ENCODE assay signal across 1 cellular context in genomic region chr2:155256803-155257202, GRCh38.
TF ChIP-seq lines count a peak whose summit lies in the region.

No MANE protein-coding gene starts in this region.

TF ChIP-seq in HepG2, 621 proteins besides CTCF, POLR2A, EP300 and RAD21 (continued from another document and continues in another):
- TF ChIP-seq PAXIP1 (CRISPR knock-in tag; conservative IDR thresholded peaks at IDR 0.05) (no peak), NR2C2 (CRISPR knock-in tag; IDR thresholded peaks at IDR 0.05; ENCODE audit: borderline replicate concordance) (no peak), HNF4A (CRISPR knock-in tag; IDR thresholded peaks at IDR 0.05) (peak; percentile 62; the same call in 1 of the 2 replicates), MLLT10 (CRISPR knock-in tag; IDR thresholded peaks at IDR 0.05) (no peak), MAFK (conservative IDR thresholded peaks at IDR 0.05 in 1 of 2, IDR thresholded peaks at IDR 0.05 in 1 of 2; ENCODE audit: low read length in 2 of 2) (no peak), ZNF12 (CRISPR knock-in tag; IDR thresholded peaks at IDR 0.05) (no peak), PRMT3 (CRISPR knock-in tag; IDR thresholded peaks at IDR 0.05; ENCODE audit: borderline replicate concordance, low read depth) (no peak), KDM4B (CRISPR knock-in tag; IDR thresholded peaks at IDR 0.05) (no peak), ZFP1 (CRISPR knock-in tag; IDR thresholded peaks at IDR 0.05) (no peak), ZSCAN12 (CRISPR knock-in tag; IDR thresholded peaks at IDR 0.05) (no peak), FLYWCH1 (CRISPR knock-in tag; IDR thresholded peaks at IDR 0.05) (no peak), SYNCRIP (IDR thresholded peaks at IDR 0.05; ENCODE audit: insufficient read depth, low read depth, low read length) (no peak), ARID5B (CRISPR knock-in tag; IDR thresholded peaks at IDR 0.05) (0 out of 2 replicates have a peak, but pooled peaks have one; percentile 26), KLF15 (CRISPR knock-in tag; IDR thresholded peaks at IDR 0.05; ENCODE audit: borderline replicate concordance) (no peak), RFX3 (CRISPR knock-in tag; IDR thresholded peaks at IDR 0.05) (no peak), ZNF230 (CRISPR knock-in tag; IDR thresholded peaks at IDR 0.05) (no peak), ZNF468 (CRISPR knock-in tag; IDR thresholded peaks at IDR 0.05) (no peak), PHF8 (CRISPR knock-in tag; IDR thresholded peaks at IDR 0.05) (no peak), KMT2B (CRISPR knock-in tag; IDR thresholded peaks at IDR 0.05) (no peak), NR2F6 (IDR thresholded peaks at IDR 0.05) (no peak), NR2F6 (CRISPR knock-in tag; IDR thresholded peaks at IDR 0.05) (peak; percentile 44; the same call in 1 of the 2 replicates), CAMTA2 (CRISPR knock-in tag; IDR thresholded peaks at IDR 0.05; ENCODE audit: borderline replicate concordance) (no peak), ZZZ3 (CRISPR knock-in tag; IDR thresholded peaks at IDR 0.05; ENCODE audit: borderline replicate concordance) (no peak), DBP (CRISPR knock-in tag; IDR thresholded peaks at IDR 0.05; ENCODE audit: not compliant biosample characterization) (no peak), REPIN1 (CRISPR knock-in tag; IDR thresholded peaks at IDR 0.05; ENCODE audit: borderline replicate concordance, low read depth) (no peak), ZNF224 (CRISPR knock-in tag; IDR thresholded peaks at IDR 0.05) (no peak), NFIB (CRISPR knock-in tag; IDR thresholded peaks at IDR 0.05; ENCODE audit: borderline replicate concordance) (no peak), SOX5 (CRISPR knock-in tag; IDR thresholded peaks at IDR 0.05; ENCODE audit: borderline replicate concordance) (peak; percentile 48; the same call in 1 of the 2 replicates), GTF2F1 (IDR thresholded peaks at IDR 0.05; ENCODE audit: low read length) (no peak), PPARG (CRISPR knock-in tag; conservative IDR thresholded peaks at IDR 0.05) (no peak), ZNF451 (CRISPR knock-in tag; IDR thresholded peaks at IDR 0.05) (no peak), TEAD3 (CRISPR knock-in tag; optimal IDR thresholded peaks at IDR 0.05; ENCODE audit: borderline replicate concordance) (peak; percentile 83), ZNF816 (CRISPR knock-in tag; IDR thresholded peaks at IDR 0.05; ENCODE audit: borderline replicate concordance) (no peak), MYNN (CRISPR knock-in tag; IDR thresholded peaks at IDR 0.05; ENCODE audit: low read depth) (no peak)
- TF ChIP-seq, protein P1, sequence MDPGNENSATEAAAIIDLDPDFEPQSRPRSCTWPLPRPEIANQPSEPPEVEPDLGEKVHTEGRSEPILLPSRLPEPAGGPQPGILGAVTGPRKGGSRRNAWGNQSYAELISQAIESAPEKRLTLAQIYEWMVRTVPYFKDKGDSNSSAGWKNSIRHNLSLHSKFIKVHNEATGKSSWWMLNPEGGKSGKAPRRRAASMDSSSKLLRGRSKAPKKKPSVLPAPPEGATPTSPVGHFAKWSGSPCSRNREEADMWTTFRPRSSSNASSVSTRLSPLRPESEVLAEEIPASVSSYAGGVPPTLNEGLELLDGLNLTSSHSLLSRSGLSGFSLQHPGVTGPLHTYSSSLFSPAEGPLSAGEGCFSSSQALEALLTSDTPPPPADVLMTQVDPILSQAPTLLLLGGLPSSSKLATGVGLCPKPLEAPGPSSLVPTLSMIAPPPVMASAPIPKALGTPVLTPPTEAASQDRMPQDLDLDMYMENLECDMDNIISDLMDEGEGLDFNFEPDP (CRISPR knock-in tag; conservative IDR thresholded peaks at IDR 0.05) = no peak
- TF ChIP-seq, protein P2, sequence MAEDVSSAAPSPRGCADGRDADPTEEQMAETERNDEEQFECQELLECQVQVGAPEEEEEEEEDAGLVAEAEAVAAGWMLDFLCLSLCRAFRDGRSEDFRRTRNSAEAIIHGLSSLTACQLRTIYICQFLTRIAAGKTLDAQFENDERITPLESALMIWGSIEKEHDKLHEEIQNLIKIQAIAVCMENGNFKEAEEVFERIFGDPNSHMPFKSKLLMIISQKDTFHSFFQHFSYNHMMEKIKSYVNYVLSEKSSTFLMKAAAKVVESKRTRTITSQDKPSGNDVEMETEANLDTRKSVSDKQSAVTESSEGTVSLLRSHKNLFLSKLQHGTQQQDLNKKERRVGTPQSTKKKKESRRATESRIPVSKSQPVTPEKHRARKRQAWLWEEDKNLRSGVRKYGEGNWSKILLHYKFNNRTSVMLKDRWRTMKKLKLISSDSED (CRISPR knock-in tag; IDR thresholded peaks at IDR 0.05) = no peak
- TF ChIP-seq, protein P3, sequence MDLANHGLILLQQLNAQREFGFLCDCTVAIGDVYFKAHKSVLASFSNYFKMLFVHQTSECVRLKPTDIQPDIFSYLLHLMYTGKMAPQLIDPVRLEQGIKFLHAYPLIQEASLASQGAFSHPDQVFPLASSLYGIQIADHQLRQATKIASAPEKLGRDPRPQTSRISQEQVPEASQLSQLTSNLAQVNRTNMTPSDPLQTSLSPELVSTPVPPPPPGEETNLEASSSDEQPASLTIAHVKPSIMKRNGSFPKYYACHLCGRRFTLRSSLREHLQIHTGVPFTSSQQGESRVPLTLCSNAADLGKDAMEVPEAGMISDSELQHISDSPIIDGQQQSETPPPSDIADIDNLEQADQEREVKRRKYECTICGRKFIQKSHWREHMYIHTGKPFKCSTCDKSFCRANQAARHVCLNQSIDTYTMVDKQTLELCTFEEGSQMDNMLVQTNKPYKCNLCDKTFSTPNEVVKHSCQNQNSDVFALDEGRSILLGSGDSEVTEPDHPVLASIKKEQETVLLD (CRISPR knock-in tag; IDR thresholded peaks at IDR 0.05; ENCODE audit: low read depth) = no peak
- TF ChIP-seq, protein P4, sequence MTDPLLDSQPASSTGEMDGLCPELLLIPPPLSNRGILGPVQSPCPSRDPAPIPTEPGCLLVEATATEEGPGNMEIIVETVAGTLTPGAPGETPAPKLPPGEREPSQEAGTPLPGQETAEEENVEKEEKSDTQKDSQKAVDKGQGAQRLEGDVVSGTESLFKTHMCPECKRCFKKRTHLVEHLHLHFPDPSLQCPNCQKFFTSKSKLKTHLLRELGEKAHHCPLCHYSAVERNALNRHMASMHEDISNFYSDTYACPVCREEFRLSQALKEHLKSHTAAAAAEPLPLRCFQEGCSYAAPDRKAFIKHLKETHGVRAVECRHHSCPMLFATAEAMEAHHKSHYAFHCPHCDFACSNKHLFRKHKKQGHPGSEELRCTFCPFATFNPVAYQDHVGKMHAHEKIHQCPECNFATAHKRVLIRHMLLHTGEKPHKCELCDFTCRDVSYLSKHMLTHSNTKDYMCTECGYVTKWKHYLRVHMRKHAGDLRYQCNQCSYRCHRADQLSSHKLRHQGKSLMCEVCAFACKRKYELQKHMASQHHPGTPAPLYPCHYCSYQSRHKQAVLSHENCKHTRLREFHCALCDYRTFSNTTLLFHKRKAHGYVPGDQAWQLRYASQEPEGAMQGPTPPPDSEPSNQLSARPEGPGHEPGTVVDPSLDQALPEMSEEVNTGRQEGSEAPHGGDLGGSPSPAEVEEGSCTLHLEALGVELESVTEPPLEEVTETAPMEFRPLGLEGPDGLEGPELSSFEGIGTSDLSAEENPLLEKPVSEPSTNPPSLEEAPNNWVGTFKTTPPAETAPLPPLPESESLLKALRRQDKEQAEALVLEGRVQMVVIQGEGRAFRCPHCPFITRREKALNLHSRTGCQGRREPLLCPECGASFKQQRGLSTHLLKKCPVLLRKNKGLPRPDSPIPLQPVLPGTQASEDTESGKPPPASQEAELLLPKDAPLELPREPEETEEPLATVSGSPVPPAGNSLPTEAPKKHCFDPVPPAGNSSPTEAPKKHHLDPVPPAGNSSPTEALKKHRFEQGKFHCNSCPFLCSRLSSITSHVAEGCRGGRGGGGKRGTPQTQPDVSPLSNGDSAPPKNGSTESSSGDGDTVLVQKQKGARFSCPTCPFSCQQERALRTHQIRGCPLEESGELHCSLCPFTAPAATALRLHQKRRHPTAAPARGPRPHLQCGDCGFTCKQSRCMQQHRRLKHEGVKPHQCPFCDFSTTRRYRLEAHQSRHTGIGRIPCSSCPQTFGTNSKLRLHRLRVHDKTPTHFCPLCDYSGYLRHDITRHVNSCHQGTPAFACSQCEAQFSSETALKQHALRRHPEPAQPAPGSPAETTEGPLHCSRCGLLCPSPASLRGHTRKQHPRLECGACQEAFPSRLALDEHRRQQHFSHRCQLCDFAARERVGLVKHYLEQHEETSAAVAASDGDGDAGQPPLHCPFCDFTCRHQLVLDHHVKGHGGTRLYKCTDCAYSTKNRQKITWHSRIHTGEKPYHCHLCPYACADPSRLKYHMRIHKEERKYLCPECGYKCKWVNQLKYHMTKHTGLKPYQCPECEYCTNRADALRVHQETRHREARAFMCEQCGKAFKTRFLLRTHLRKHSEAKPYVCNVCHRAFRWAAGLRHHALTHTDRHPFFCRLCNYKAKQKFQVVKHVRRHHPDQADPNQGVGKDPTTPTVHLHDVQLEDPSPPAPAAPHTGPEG (CRISPR knock-in tag; IDR thresholded peaks at IDR 0.05) = no peak
- TF ChIP-seq, protein P5, sequence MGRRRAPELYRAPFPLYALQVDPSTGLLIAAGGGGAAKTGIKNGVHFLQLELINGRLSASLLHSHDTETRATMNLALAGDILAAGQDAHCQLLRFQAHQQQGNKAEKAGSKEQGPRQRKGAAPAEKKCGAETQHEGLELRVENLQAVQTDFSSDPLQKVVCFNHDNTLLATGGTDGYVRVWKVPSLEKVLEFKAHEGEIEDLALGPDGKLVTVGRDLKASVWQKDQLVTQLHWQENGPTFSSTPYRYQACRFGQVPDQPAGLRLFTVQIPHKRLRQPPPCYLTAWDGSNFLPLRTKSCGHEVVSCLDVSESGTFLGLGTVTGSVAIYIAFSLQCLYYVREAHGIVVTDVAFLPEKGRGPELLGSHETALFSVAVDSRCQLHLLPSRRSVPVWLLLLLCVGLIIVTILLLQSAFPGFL (CRISPR knock-in tag; IDR thresholded peaks at IDR 0.05) = no peak
- TF ChIP-seq, protein P6, sequence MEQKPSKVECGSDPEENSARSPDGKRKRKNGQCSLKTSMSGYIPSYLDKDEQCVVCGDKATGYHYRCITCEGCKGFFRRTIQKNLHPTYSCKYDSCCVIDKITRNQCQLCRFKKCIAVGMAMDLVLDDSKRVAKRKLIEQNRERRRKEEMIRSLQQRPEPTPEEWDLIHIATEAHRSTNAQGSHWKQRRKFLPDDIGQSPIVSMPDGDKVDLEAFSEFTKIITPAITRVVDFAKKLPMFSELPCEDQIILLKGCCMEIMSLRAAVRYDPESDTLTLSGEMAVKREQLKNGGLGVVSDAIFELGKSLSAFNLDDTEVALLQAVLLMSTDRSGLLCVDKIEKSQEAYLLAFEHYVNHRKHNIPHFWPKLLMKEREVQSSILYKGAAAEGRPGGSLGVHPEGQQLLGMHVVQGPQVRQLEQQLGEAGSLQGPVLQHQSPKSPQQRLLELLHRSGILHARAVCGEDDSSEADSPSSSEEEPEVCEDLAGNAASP (CRISPR knock-in tag; IDR thresholded peaks at IDR 0.05; ENCODE audit: borderline replicate concordance) = no peak
